1 cellular context compared by ENCODE assay signal in genomic region chr2:36433311-36434217, GRCh38.
A peak's percentile ranks its signal among the peaks of the same experiment; 100 is the strongest.
TF ChIP-seq lines count a peak whose summit lies in the region.

No MANE protein-coding gene starts in this region.

TF ChIP-seq in HepG2, 621 proteins besides CTCF, POLR2A, EP300 and RAD21 (continued from another document and continues in another):
- TF ChIP-seq SAFB2 (CRISPR knock-in tag; IDR thresholded peaks at IDR 0.05; ENCODE audit: borderline replicate concordance, low read depth) (no peak), NFKBIZ (CRISPR knock-in tag; IDR thresholded peaks at IDR 0.05) (no peak), ZXDC (CRISPR knock-in tag; IDR thresholded peaks at IDR 0.05) (no peak), KDM5B (CRISPR knock-in tag; IDR thresholded peaks at IDR 0.05; ENCODE audit: borderline replicate concordance) (no peak), RXRA (CRISPR knock-in tag; IDR thresholded peaks at IDR 0.05) (peak; percentile 59; the same call in 1 of the 2 replicates), ZNF580 (CRISPR knock-in tag; IDR thresholded peaks at IDR 0.05; ENCODE audit: borderline replicate concordance, low read depth) (0 out of 2 replicates have a peak, but pooled peaks have one; percentile 36), MTA1 (CRISPR knock-in tag; IDR thresholded peaks at IDR 0.05; ENCODE audit: borderline replicate concordance) (0 out of 2 replicates have a peak, but pooled peaks have one; percentile 48), NFKB2 (CRISPR knock-in tag; IDR thresholded peaks at IDR 0.05; ENCODE audit: borderline replicate concordance) (no peak), TCF7 (IDR thresholded peaks at IDR 0.05; ENCODE audit: low read depth) (peak; percentile 62; the same call in 1 of the 2 replicates), ZSCAN29 (CRISPR knock-in tag; conservative IDR thresholded peaks at IDR 0.05) (no peak), SNAPC2 (CRISPR knock-in tag; IDR thresholded peaks at IDR 0.05) (peak; percentile 82; the same call in 1 of the 2 replicates), ZBTB25 (CRISPR knock-in tag; IDR thresholded peaks at IDR 0.05) (0 out of 2 replicates have a peak, but pooled peaks have one; percentile 34), GZF1 (CRISPR knock-in tag; IDR thresholded peaks at IDR 0.05) (no peak), ZHX1 (CRISPR knock-in tag; IDR thresholded peaks at IDR 0.05; ENCODE audit: low read depth) (peak; percentile 68), TFDP2 (CRISPR knock-in tag; IDR thresholded peaks at IDR 0.05) (0 out of 2 replicates have a peak, but pooled peaks have one; percentile 21), FOXA3 (CRISPR knock-in tag; IDR thresholded peaks at IDR 0.05) (peak; percentile 95), CCDC6 (CRISPR knock-in tag; IDR thresholded peaks at IDR 0.05) (peak; percentile 69; the same call in 1 of the 2 replicates), TBX3 (IDR thresholded peaks at IDR 0.05; ENCODE audit: borderline replicate concordance) (peak; percentile 82), NR2F6 (IDR thresholded peaks at IDR 0.05) (peak; percentile 56), NR2F6 (CRISPR knock-in tag; IDR thresholded peaks at IDR 0.05) (peak; percentile 13; the same call in 1 of the 2 replicates), HES4 (CRISPR knock-in tag; IDR thresholded peaks at IDR 0.05; ENCODE audit: borderline replicate concordance) (no peak), GPN1 (CRISPR knock-in tag; IDR thresholded peaks at IDR 0.05; ENCODE audit: borderline replicate concordance) (no peak), ZNF687 (CRISPR knock-in tag; IDR thresholded peaks at IDR 0.05) (peak; percentile 24; the same call in 1 of the 2 replicates), ZNF772 (CRISPR knock-in tag; IDR thresholded peaks at IDR 0.05) (0 out of 2 replicates have a peak, but pooled peaks have one; percentile 24), LCORL (IDR thresholded peaks at IDR 0.05) (peak; percentile 81), LCORL (CRISPR knock-in tag; IDR thresholded peaks at IDR 0.05) (no peak; the same call in 1 of the 2 replicates), ZNF547 (CRISPR knock-in tag; IDR thresholded peaks at IDR 0.05) (no peak), ZNF292 (CRISPR knock-in tag; IDR thresholded peaks at IDR 0.05; ENCODE audit: borderline replicate concordance, low read depth) (peak; percentile 51; the same call in 1 of the 2 replicates), FOXK1 (CRISPR knock-in tag; IDR thresholded peaks at IDR 0.05; ENCODE audit: borderline replicate concordance, low read depth) (0 out of 2 replicates have a peak, but pooled peaks have one; percentile 63), SOX13 (IDR thresholded peaks at IDR 0.05) (peak; percentile 57; the same call in 1 of the 2 replicates), SOX13 (CRISPR knock-in tag; conservative IDR thresholded peaks at IDR 0.05 in 1 of 2, IDR thresholded peaks at IDR 0.05 in 1 of 2) (peak in 1 of 2 experiments; percentile 94; a peak in 2 of 4 replicates), CEBPG (CRISPR knock-in tag; IDR thresholded peaks at IDR 0.05) (peak; percentile 96), SKIL (CRISPR knock-in tag; IDR thresholded peaks at IDR 0.05; ENCODE audit: borderline replicate concordance) (no peak), HDAC1 (CRISPR knock-in tag; IDR thresholded peaks at IDR 0.05) (peak; percentile 46; the same call in 1 of the 2 replicates), HOMEZ (CRISPR knock-in tag; IDR thresholded peaks at IDR 0.05; ENCODE audit: low read depth) (peak; percentile 58), SP4 (CRISPR knock-in tag; IDR thresholded peaks at IDR 0.05) (no peak), ZNF589 (CRISPR knock-in tag; conservative IDR thresholded peaks at IDR 0.05) (0 out of 2 replicates have a peak, but pooled peaks have one; percentile 29), FOXP4 (CRISPR knock-in tag; IDR thresholded peaks at IDR 0.05) (peak; percentile 62)
- TF ChIP-seq, protein P1, sequence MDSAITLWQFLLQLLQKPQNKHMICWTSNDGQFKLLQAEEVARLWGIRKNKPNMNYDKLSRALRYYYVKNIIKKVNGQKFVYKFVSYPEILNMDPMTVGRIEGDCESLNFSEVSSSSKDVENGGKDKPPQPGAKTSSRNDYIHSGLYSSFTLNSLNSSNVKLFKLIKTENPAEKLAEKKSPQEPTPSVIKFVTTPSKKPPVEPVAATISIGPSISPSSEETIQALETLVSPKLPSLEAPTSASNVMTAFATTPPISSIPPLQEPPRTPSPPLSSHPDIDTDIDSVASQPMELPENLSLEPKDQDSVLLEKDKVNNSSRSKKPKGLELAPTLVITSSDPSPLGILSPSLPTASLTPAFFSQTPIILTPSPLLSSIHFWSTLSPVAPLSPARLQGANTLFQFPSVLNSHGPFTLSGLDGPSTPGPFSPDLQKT (CRISPR knock-in tag; IDR thresholded peaks at IDR 0.05; ENCODE audit: borderline replicate concordance): no peak
